Comparison of ENCODE assay signal across 21 cellular contexts in the genomic region with DNA sequence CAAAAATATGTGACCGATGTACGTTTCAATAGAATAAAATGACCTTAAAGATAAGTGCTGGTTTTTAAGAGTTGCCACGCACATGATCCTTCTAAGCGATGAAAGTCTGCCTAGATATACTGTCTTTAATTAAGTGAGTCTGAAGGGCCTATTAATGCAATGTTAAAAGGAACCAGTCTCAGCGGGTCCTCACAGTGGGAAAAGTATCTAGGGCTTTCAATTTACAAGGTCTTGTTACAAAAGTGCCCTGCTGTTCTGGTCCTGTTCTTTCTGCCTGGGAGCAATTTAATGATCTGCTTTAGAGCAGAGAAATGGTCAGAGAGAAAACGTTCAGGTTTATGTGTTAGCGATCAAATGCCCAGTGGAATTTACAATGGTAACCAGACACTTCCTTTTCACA.
DNase-seq lines count a peak whose midpoint lies in the region; ATAC-seq and TF ChIP-seq lines count a peak whose summit lies in the region.
"Had no signal": no experiment of that assay in that cellular context is flagged by ENCODE, and none has a peak within 500 bp of the region (broad histone marks: within the 10 kb centered on the region; RNA-seq: fewer than 3 reads in every experiment).

No MANE protein-coding gene starts in this region.

- H3K27me3 ChIP-seq in dorsolateral prefrontal cortex = no peaks in the 10 kb centered on the region
- H3K27me3 ChIP-seq: right lobe of liver, stomach had no signal

- DNase-seq in DMS153 treated with DMSO at 0.1 percent for 48 hours (lab: John Stamatoyannopoulos, UW; ENCODE audit: unreplicated experiment) (peak; percentile 29), NCI-H1417 treated with DMSO at 0.1 percent for 48 hours (lab: John Stamatoyannopoulos, UW) (peak; percentile 95), NCI-H748 (lab: John Stamatoyannopoulos, UW; ENCODE audit: unreplicated experiment) (peak; percentile 97), islet precursor cell (peak; percentile 73), dorsolateral prefrontal cortex (no peak), HUDEP-2 (lab: John Stamatoyannopoulos, UW; ENCODE audit: unreplicated experiment in 76 of 76) (no peak)
- DNase-seq in stimulated activated naive CD4-positive, alpha-beta T cell (lab: John Stamatoyannopoulos, UW) = no peak
- DNase-seq: activated CD4-positive, alpha-beta T cell treated with anti-CD3 and anti-CD28 coated beads for 1 hour; activated gamma-delta T cell; amygdala; CD4-positive, alpha-beta memory T cell; cerebellar nuclear complex; effector memory CD8-positive, alpha-beta T cell; left colon; NCI-H226; occipital lobe; OCI-M1; right lobe of liver; SIG-M5; stomach had no signal

- no peak overlapping the region for H3K4me3 ChIP-seq in dorsolateral prefrontal cortex
- H3K4me3 ChIP-seq: right lobe of liver, stomach had no signal

- ATAC-seq in GM21529 (IDR thresholded peaks at IDR 0.05; ENCODE audit: unreplicated experiment) = no peak
- ATAC-seq: effector memory CD8-positive, alpha-beta T cell; left colon; right lobe of liver had no signal

- no peak overlapping the region for H3K27ac ChIP-seq in dorsolateral prefrontal cortex
- H3K27ac ChIP-seq: right lobe of liver, stomach had no signal

- intact Hi-C loops in dorsolateral prefrontal cortex (cut with DNase I) = no loop called here

- no peak for TF ChIP-seq CTCF in dorsolateral prefrontal cortex (IDR thresholded peaks at IDR 0.05 in 54 of 56, conservative IDR thresholded peaks at IDR 0.05 in 2 of 56; ENCODE audit: low read depth in 1 of 56, partially characterized antibody in 56 of 56)

Comparison
In these comparisons a context has a peak if more than half of its experiments do, and no peak if none do; other contexts are left out.
1. DNase-seq: peak in DMS153 treated with DMSO at 0.1 percent for 48 hours (single experiment), NCI-H1417 treated with DMSO at 0.1 percent for 48 hours (single experiment), NCI-H748 (single experiment) and islet precursor cell (single experiment); none in stimulated activated naive CD4-positive, alpha-beta T cell (0 of 6), dorsolateral prefrontal cortex (0 of 10) and HUDEP-2 (0 of 76).